21 cellular contexts compared by ENCODE assay signal in the genomic region with DNA sequence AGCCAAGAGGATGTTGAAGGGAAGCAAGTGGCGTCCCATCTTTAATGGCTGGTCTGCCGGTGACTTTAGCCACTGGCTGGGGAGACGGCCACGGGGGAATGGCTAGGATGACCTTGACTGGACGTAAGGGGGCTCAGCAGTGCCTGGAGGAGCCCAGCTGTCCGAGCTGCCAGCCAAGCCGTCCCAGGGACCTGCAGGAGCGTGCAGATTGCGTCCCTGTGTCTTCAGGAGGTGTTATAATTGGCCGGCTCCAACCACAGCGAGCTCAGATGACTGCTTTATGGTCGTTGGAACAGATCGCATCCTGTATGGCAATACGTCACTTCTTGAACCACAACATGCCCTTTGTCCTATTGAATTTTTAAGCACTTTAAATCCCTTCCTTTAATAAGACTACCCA.
DNase-seq lines count a peak whose midpoint lies in the region; ATAC-seq, FAIRE-seq and TF ChIP-seq lines count a peak whose summit lies in the region.
"Had no signal": no experiment of that assay in that cellular context is flagged by ENCODE, and none has a peak within 500 bp of the region (broad histone marks: within the 10 kb centered on the region; RNA-seq: fewer than 3 reads in every experiment).

No MANE protein-coding gene starts in this region.

- WGBS in suprapubic skin = 91% methylated on average over 14 of the region's 14 CpGs

- TF ChIP-seq POLR2A in endothelial cell of umbilical vein (IDR thresholded peaks at IDR 0.05; ENCODE audit: low read depth, low read length) = no peak
- TF ChIP-seq POLR2A in suprapubic skin (IDR thresholded peaks at IDR 0.05) = no peak
- TF ChIP-seq POLR2A in GM18505 (IDR thresholded peaks at IDR 0.05; ENCODE audit: borderline replicate concordance, extremely low read depth, insufficient read depth, insufficient read length) = no peak

- CTCF ChIA-PET in endothelial cell of umbilical vein (lab: Charles Lee) = no interaction called here
- CTCF ChIA-PET in activated CD4-positive, alpha-beta T cell treated with anti-CD3 and anti-CD28 coated beads for 36 hours (lab: Charles Lee) = no interaction called here

- no peak overlapping the region for H3K27ac ChIP-seq in endothelial cell of umbilical vein (ENCODE audit: insufficient read depth, low read depth, low read length)
- no peak overlapping the region for H3K27ac ChIP-seq in lower lobe of right lung
- H3K27ac ChIP-seq in suprapubic skin = peak overlapping the region; percentile 82

- no peak for FAIRE-seq in endothelial cell of umbilical vein (lab: Jason Lieb, UNC)
- FAIRE-seq: GM12891, GM18507, H1, RCC 7860 had no signal

- no TSS peak for BruUV-seq in endothelial cell of umbilical vein (replicated peaks; lab: Mats Ljungman, UMichigan)

- no peak overlapping the region for H3K4me2 ChIP-seq in endothelial cell of umbilical vein (ENCODE audit: insufficient read depth, low read length)

- no peaks in the 10 kb centered on the region for H3K4me1 Mint-ChIP-seq in activated CD4-positive, alpha-beta T cell treated with anti-CD3 and anti-CD28 coated beads for 36 hours
- H3K4me1 Mint-ChIP-seq: B cell; CD4-positive, CD25-positive, alpha-beta regulatory T cell had no signal

- no peaks in the 10 kb centered on the region for H3K9me3 Mint-ChIP-seq in activated CD4-positive, alpha-beta T cell treated with anti-CD3 and anti-CD28 coated beads for 36 hours (ENCODE audit: low read depth)
- H3K9me3 Mint-ChIP-seq: CD4-positive, CD25-positive, alpha-beta regulatory T cell had no signal

- no peak for TF ChIP-seq EP300 in suprapubic skin (IDR thresholded peaks at IDR 0.05)

- ATAC-seq in lower lobe of right lung = no peak
- no peak for ATAC-seq in GM18505 (IDR thresholded peaks at IDR 0.05; ENCODE audit: unreplicated experiment)
- no peak for ATAC-seq in activated CD4-positive, alpha-beta T cell treated with anti-CD3 and anti-CD28 coated beads for 36 hours

- DNase-seq in activated effector memory CD4-positive, alpha-beta T cell treated with anti-CD3 and anti-CD28 coated beads, Interleukin-2, amount 50 U/mL, for 16 hours = peak; percentile 51
- no peak for DNase-seq in activated effector memory CD4-positive, alpha-beta T cell treated with Interleukin-2 at 50 U/mL for 16 hours
- DNase-seq in endothelial cell of umbilical vein (ENCODE audit: low read depth, low spot score) (peak; percentile 7), lower lobe of right lung (peak; percentile 28), suprapubic skin (ENCODE audit: low spot score in 2 of 2) (peak; percentile 55 to 65)
- DNase-seq in activated CD4-positive, alpha-beta T cell treated with anti-CD3 and anti-CD28 coated beads for 36 hours = no peak
- DNase-seq in activated naive CD4-positive, alpha-beta T cell treated with Interleukin-2 at 50 U/mL for 16 hours = no peak
- DNase-seq: CD4-positive, CD25-positive, alpha-beta regulatory T cell; COR-L47; MM.1S; NCI-H1092; NCI-H146; NCI-H2029 treated with DMSO at 0.1 percent for 48 hours; NCI-H748 treated with DMSO at 0.1 percent for 48 hours; SHP77 treated with DMSO at 0.1 percent for 48 hours had no signal

- TF ChIP-seq CTCF in endothelial cell of umbilical vein (IDR thresholded peaks at IDR 0.05; ENCODE audit: extremely low read depth in 1 of 2, insufficient read depth in 1 of 2, low read depth in 1 of 2, low read length in 2 of 2) (no peak), lower lobe of right lung (IDR thresholded peaks at IDR 0.05) (no peak), suprapubic skin (IDR thresholded peaks at IDR 0.05) (no peak)

- H3K27ac Mint-ChIP-seq in activated CD4-positive, alpha-beta T cell treated with anti-CD3 and anti-CD28 coated beads for 36 hours = no peak overlapping the region
- H3K27ac Mint-ChIP-seq: B cell had no signal

- H3K4me3 Mint-ChIP-seq in activated CD4-positive, alpha-beta T cell treated with anti-CD3 and anti-CD28 coated beads for 36 hours = no peak overlapping the region
- H3K4me3 Mint-ChIP-seq: B cell; CD4-positive, CD25-positive, alpha-beta regulatory T cell had no signal

- H3K27me3 ChIP-seq in endothelial cell of umbilical vein (ENCODE audit: control insufficient read depth in 2 of 2, insufficient read depth in 2 of 2, low read length in 2 of 2) (no peaks in the 10 kb centered on the region), lower lobe of right lung (ENCODE audit: low read depth) (no peaks in the 10 kb centered on the region), suprapubic skin (no peaks in the 10 kb centered on the region)

- H3K4me1 ChIP-seq in endothelial cell of umbilical vein (ENCODE audit: control insufficient read depth, extremely low read depth, insufficient read depth, low read length) = no peaks in the 10 kb centered on the region
- H3K4me1 ChIP-seq in lower lobe of right lung = no peaks in the 10 kb centered on the region
- H3K4me1 ChIP-seq in suprapubic skin = peaks cover 23% of the 10 kb centered on the region

- H3K9me3 ChIP-seq in endothelial cell of umbilical vein (replicated peaks; ENCODE audit: control insufficient read depth, insufficient read depth, low read length) = no peaks in the 10 kb centered on the region
- H3K9me3 ChIP-seq in lower lobe of right lung = no peaks in the 10 kb centered on the region
- H3K9me3 ChIP-seq in suprapubic skin = no peaks in the 10 kb centered on the region

- H3K36me3 ChIP-seq in endothelial cell of umbilical vein (ENCODE audit: control insufficient read depth in 2 of 2, extremely low read depth in 1 of 2, insufficient read depth in 2 of 2, low read length in 2 of 2) = no peaks in the 10 kb centered on the region
- peaks cover 19% of the 10 kb centered on the region for H3K36me3 ChIP-seq in lower lobe of right lung
- H3K36me3 ChIP-seq in suprapubic skin = peaks cover 8% of the 10 kb centered on the region

- no peaks in the 10 kb centered on the region for H4K20me1 ChIP-seq in endothelial cell of umbilical vein (replicated peaks; ENCODE audit: control insufficient read depth, extremely low read depth, insufficient read depth, low read length)

- peaks cover 12% of the 10 kb centered on the region for H3K36me3 Mint-ChIP-seq in activated CD4-positive, alpha-beta T cell treated with anti-CD3 and anti-CD28 coated beads for 36 hours (ENCODE audit: low read depth)

- no peak overlapping the region for H3K9ac ChIP-seq in endothelial cell of umbilical vein (replicated peaks; ENCODE audit: extremely low read depth, insufficient read depth, low read length)

- intact Hi-C loops in endothelial cell of umbilical vein (cut with micrococcal nuclease) (no loop called here), lower lobe of right lung (cut with DNase I) (no loop called here)
- intact Hi-C loops in activated CD4-positive, alpha-beta T cell treated with anti-CD3 and anti-CD28 coated beads for 36 hours (cut with DNase I, micrococcal nuclease) = no loop called here

- POLR2A ChIA-PET in endothelial cell of umbilical vein (lab: Charles Lee) = no interaction called here
- POLR2A ChIA-PET in activated CD4-positive, alpha-beta T cell treated with anti-CD3 and anti-CD28 coated beads for 36 hours (lab: Charles Lee) = no interaction called here

- H3K9me1 ChIP-seq in endothelial cell of umbilical vein (replicated peaks; ENCODE audit: control insufficient read depth, extremely low read depth, insufficient read depth, low read length) = no peaks in the 10 kb centered on the region

- dilution Hi-C loops in endothelial cell of umbilical vein (cut with MboI; ENCODE audit: extremely low pct_ligation_motif_present, low sequenced_read_pairs) = no loop called here

- H3K4me3 ChIP-seq in endothelial cell of umbilical vein (replicated peaks in 1 of 3; ENCODE audit: insufficient read depth in 1 of 3, low read depth in 1 of 3, low read length in 3 of 3) = no peak overlapping the region
- no peak overlapping the region for H3K4me3 ChIP-seq in lower lobe of right lung
- no peak overlapping the region for H3K4me3 ChIP-seq in suprapubic skin

- no peaks in the 10 kb centered on the region for H3K27me3 Mint-ChIP-seq in activated CD4-positive, alpha-beta T cell treated with anti-CD3 and anti-CD28 coated beads for 36 hours
- H3K27me3 Mint-ChIP-seq: B cell; CD4-positive, CD25-positive, alpha-beta regulatory T cell had no signal

- no peak overlapping the region for H2AFZ ChIP-seq in endothelial cell of umbilical vein (ENCODE audit: low read depth, low read length)

- H3K79me2 ChIP-seq in endothelial cell of umbilical vein (ENCODE audit: control insufficient read depth, insufficient read depth, low read length) = no peaks in the 10 kb centered on the region

TF ChIP-seq in endothelial cell of umbilical vein, 7 proteins besides CTCF, POLR2A, EP300 and RAD21:
- TF ChIP-seq MYC (IDR thresholded peaks at IDR 0.05; ENCODE audit: low read depth, low read length) (no peak), FOS (IDR thresholded peaks at IDR 0.05; ENCODE audit: borderline replicate concordance, insufficient read depth, low read length) (no peak), EZH2 (IDR thresholded peaks at IDR 0.05; ENCODE audit: borderline replicate concordance, low read depth, low read length, severe bottlenecking) (no peak), MAX (IDR thresholded peaks at IDR 0.05; ENCODE audit: insufficient read depth, insufficient read length) (no peak), JUN (IDR thresholded peaks at IDR 0.05; ENCODE audit: borderline replicate concordance, insufficient read depth, insufficient read length, low read depth) (no peak), POLR2AphosphoS5 (IDR thresholded peaks at IDR 0.05; ENCODE audit: insufficient read depth, low read depth, low read length) (no peak), GATA2 (IDR thresholded peaks at IDR 0.05; ENCODE audit: insufficient read depth, insufficient read length, low read depth, low read length) (no peak)

Comparison
In these comparisons a context has a peak if more than half of its experiments do, and no peak if none do; other contexts are left out.
1. DNase-seq: peak in activated effector memory CD4-positive, alpha-beta T cell treated with anti-CD3 and anti-CD28 coated beads, Interleukin-2, amount 50 U/mL, for 16 hours (single experiment), endothelial cell of umbilical vein (single experiment), lower lobe of right lung (single experiment) and suprapubic skin (2 of 2); none in activated effector memory CD4-positive, alpha-beta T cell treated with Interleukin-2 at 50 U/mL for 16 hours (single experiment), activated CD4-positive, alpha-beta T cell treated with anti-CD3 and anti-CD28 coated beads for 36 hours (single experiment) and activated naive CD4-positive, alpha-beta T cell treated with Interleukin-2 at 50 U/mL for 16 hours (single experiment).